1 cellular context compared by ENCODE assay signal in the genomic region with DNA sequence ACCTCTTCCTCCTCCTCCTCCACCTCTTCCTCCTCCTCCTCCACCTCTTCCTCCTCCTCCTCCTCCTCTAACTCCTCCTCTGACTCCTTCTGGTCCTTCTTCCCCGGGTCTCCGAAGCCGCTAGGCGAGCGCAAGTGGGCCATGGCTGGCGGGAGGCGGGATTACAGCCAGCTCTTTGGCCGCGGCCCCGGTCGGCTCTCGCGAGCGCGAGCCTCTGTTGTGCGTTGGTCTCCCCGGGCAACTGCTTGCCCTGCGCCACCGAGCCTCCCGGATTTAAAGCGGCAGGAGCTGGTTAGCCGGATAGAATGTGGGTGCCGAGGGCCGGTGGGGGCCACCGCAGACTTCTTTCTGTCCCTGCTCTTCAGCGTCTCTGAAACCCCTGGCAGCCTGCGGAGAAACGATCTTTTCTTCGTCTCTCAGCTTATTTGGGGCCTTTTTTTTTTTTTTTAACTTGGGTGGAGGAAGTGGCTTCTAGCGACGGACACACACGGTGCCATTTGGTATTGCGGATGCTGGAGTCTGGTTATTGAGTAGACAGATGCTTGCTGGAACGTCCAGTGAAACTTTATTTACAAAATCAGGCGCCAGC.
TF ChIP-seq lines count a peak whose summit lies in the region.

A gene (minus strand): TSS at position 165 of the 589 bp plus-strand sequence. CDS start 22 bp downstream, at position 143.

TF ChIP-seq in K562, 482 proteins besides CTCF, POLR2A, EP300 and RAD21 (continued from another document and continues in another):
- TF ChIP-seq HEY1 (CRISPR knock-in tag; IDR thresholded peaks at IDR 0.05; ENCODE audit: borderline replicate concordance) (no peak), ZNF165 (CRISPR knock-in tag; IDR thresholded peaks at IDR 0.05; ENCODE audit: borderline replicate concordance) (no peak), MEF2A (IDR thresholded peaks at IDR 0.05; ENCODE audit: control insufficient read depth, low read depth, low read length) (no peak), HCFC1 (IDR thresholded peaks at IDR 0.05; ENCODE audit: low read depth, low read length) (no peak), MTF1 (CRISPR knock-in tag; IDR thresholded peaks at IDR 0.05; ENCODE audit: borderline replicate concordance) (no peak), PCBP1 (IDR thresholded peaks at IDR 0.05; ENCODE audit: low read depth, low read length, poor library complexity, severe bottlenecking) (no peak), TEAD4 (IDR thresholded peaks at IDR 0.05; ENCODE audit: low read length) (no peak), TEAD4 (CRISPR knock-in tag; IDR thresholded peaks at IDR 0.05; ENCODE audit: borderline replicate concordance) (no peak), ERF (CRISPR knock-in tag; IDR thresholded peaks at IDR 0.05) (no peak), PTBP1 (IDR thresholded peaks at IDR 0.05; ENCODE audit: low read depth, low read length) (no peak), CXXC5 (CRISPR knock-in tag; IDR thresholded peaks at IDR 0.05) (peak; percentile 71), SAP30 (IDR thresholded peaks at IDR 0.05; ENCODE audit: borderline replicate concordance, insufficient read depth, low read depth, low read length, poor library complexity, severe bottlenecking) (no peak), ETV6 (IDR thresholded peaks at IDR 0.05; ENCODE audit: borderline replicate concordance in 1 of 2, low read depth in 2 of 2, low read length in 1 of 2) (no peak), ETV6 (CRISPR knock-in tag; IDR thresholded peaks at IDR 0.05; ENCODE audit: borderline replicate concordance) (no peak), MECOM (CRISPR knock-in tag; IDR thresholded peaks at IDR 0.05) (no peak), ZNF311 (CRISPR knock-in tag; IDR thresholded peaks at IDR 0.05) (no peak), SREBF2 (CRISPR knock-in tag; IDR thresholded peaks at IDR 0.05) (no peak), GTF2F1 (IDR thresholded peaks at IDR 0.05; ENCODE audit: low read depth, low read length) (no peak), CREM (IDR thresholded peaks at IDR 0.05; ENCODE audit: low read depth) (no peak), ARHGAP35 (IDR thresholded peaks at IDR 0.05; ENCODE audit: partially characterized antibody) (no peak), ZBED1 (IDR thresholded peaks at IDR 0.05) (no peak), NFIX (CRISPR knock-in tag; IDR thresholded peaks at IDR 0.05; ENCODE audit: low read depth) (no peak), ZNF695 (CRISPR knock-in tag; IDR thresholded peaks at IDR 0.05) (no peak), NUFIP1 (IDR thresholded peaks at IDR 0.05; ENCODE audit: partially characterized antibody) (no peak), HNRNPLL (IDR thresholded peaks at IDR 0.05; ENCODE audit: low read depth, low read length, poor library complexity, severe bottlenecking) (no peak), NONO (IDR thresholded peaks at IDR 0.05; ENCODE audit: low read depth in 2 of 2, low read length in 1 of 2) (no peak), CBX8 (IDR thresholded peaks at IDR 0.05; ENCODE audit: borderline replicate concordance, extremely low read depth, low read depth, low read length, poor library complexity, severe bottlenecking) (no peak), NFXL1 (CRISPR knock-in tag; IDR thresholded peaks at IDR 0.05) (no peak), POLR2G (IDR thresholded peaks at IDR 0.05; ENCODE audit: low read depth, low read length) (peak; percentile 80), DMBX1 (CRISPR knock-in tag; IDR thresholded peaks at IDR 0.05; ENCODE audit: borderline replicate concordance) (no peak), RBM22 (IDR thresholded peaks at IDR 0.05; ENCODE audit: low read depth, low read length, poor library complexity, severe bottlenecking) (peak; percentile 90), TAL1 (IDR thresholded peaks at IDR 0.05) (no peak), XRCC5 (IDR thresholded peaks at IDR 0.05; ENCODE audit: low read depth, low read length) (no peak), CC2D1A (IDR thresholded peaks at IDR 0.05) (peak; percentile 56; the same call in 1 of the 2 replicates), U2AF1 (optimal IDR thresholded peaks at IDR 0.05; ENCODE audit: low read depth, low read length) (no peak), KLF13 (tag; IDR thresholded peaks at IDR 0.05; ENCODE audit: borderline replicate concordance, low read depth) (no peak), ZNF699 (CRISPR knock-in tag; IDR thresholded peaks at IDR 0.05; ENCODE audit: insufficient replicate concordance) (no peak), ZNF584 (CRISPR knock-in tag; IDR thresholded peaks at IDR 0.05; ENCODE audit: low read depth) (no peak)
- TF ChIP-seq, protein P1, sequence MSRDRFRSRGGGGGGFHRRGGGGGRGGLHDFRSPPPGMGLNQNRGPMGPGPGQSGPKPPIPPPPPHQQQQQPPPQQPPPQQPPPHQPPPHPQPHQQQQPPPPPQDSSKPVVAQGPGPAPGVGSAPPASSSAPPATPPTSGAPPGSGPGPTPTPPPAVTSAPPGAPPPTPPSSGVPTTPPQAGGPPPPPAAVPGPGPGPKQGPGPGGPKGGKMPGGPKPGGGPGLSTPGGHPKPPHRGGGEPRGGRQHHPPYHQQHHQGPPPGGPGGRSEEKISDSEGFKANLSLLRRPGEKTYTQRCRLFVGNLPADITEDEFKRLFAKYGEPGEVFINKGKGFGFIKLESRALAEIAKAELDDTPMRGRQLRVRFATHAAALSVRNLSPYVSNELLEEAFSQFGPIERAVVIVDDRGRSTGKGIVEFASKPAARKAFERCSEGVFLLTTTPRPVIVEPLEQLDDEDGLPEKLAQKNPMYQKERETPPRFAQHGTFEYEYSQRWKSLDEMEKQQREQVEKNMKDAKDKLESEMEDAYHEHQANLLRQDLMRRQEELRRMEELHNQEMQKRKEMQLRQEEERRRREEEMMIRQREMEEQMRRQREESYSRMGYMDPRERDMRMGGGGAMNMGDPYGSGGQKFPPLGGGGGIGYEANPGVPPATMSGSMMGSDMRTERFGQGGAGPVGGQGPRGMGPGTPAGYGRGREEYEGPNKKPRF (IDR thresholded peaks at IDR 0.05; ENCODE audit: low read depth, low read length) = no peak
- TF ChIP-seq, protein P2, sequence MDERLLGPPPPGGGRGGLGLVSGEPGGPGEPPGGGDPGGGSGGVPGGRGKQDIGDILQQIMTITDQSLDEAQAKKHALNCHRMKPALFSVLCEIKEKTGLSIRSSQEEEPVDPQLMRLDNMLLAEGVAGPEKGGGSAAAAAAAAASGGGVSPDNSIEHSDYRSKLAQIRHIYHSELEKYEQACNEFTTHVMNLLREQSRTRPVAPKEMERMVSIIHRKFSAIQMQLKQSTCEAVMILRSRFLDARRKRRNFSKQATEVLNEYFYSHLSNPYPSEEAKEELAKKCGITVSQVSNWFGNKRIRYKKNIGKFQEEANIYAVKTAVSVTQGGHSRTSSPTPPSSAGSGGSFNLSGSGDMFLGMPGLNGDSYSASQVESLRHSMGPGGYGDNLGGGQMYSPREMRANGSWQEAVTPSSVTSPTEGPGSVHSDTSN (CRISPR knock-in tag; IDR thresholded peaks at IDR 0.05; ENCODE audit: low read depth) = no peak
- TF ChIP-seq, protein P2 (tag; conservative IDR thresholded peaks at IDR 0.05; ENCODE audit: low read depth) = no peak
- TF ChIP-seq, protein P3, sequence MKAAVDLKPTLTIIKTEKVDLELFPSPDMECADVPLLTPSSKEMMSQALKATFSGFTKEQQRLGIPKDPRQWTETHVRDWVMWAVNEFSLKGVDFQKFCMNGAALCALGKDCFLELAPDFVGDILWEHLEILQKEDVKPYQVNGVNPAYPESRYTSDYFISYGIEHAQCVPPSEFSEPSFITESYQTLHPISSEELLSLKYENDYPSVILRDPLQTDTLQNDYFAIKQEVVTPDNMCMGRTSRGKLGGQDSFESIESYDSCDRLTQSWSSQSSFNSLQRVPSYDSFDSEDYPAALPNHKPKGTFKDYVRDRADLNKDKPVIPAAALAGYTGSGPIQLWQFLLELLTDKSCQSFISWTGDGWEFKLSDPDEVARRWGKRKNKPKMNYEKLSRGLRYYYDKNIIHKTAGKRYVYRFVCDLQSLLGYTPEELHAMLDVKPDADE (conservative IDR thresholded peaks at IDR 0.05; ENCODE audit: control insufficient read depth, low read depth, low read length) = no peak
- TF ChIP-seq, protein P4, sequence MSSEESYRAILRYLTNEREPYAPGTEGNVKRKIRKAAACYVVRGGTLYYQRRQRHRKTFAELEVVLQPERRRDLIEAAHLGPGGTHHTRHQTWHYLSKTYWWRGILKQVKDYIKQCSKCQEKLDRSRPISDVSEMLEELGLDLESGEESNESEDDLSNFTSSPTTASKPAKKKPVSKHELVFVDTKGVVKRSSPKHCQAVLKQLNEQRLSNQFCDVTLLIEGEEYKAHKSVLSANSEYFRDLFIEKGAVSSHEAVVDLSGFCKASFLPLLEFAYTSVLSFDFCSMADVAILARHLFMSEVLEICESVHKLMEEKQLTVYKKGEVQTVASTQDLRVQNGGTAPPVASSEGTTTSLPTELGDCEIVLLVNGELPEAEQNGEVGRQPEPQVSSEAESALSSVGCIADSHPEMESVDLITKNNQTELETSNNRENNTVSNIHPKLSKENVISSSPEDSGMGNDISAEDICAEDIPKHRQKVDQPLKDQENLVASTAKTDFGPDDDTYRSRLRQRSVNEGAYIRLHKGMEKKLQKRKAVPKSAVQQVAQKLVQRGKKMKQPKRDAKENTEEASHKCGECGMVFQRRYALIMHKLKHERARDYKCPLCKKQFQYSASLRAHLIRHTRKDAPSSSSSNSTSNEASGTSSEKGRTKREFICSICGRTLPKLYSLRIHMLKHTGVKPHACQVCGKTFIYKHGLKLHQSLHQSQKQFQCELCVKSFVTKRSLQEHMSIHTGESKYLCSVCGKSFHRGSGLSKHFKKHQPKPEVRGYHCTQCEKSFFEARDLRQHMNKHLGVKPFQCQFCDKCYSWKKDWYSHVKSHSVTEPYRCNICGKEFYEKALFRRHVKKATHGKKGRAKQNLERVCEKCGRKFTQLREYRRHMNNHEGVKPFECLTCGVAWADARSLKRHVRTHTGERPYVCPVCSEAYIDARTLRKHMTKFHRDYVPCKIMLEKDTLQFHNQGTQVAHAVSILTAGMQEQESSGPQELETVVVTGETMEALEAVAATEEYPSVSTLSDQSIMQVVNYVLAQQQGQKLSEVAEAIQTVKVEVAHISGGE (CRISPR knock-in tag; IDR thresholded peaks at IDR 0.05) = no peak
- TF ChIP-seq, protein P5, sequence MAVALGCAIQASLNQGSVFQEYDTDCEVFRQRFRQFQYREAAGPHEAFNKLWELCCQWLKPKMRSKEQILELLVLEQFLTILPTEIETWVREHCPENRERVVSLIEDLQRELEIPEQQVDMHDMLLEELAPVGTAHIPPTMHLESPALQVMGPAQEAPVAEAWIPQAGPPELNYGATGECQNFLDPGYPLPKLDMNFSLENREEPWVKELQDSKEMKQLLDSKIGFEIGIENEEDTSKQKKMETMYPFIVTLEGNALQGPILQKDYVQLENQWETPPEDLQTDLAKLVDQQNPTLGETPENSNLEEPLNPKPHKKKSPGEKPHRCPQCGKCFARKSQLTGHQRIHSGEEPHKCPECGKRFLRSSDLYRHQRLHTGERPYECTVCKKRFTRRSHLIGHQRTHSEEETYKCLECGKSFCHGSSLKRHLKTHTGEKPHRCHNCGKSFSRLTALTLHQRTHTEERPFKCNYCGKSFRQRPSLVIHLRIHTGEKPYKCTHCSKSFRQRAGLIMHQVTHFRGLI (CRISPR knock-in tag; IDR thresholded peaks at IDR 0.05) = no peak
- TF ChIP-seq, protein P6, sequence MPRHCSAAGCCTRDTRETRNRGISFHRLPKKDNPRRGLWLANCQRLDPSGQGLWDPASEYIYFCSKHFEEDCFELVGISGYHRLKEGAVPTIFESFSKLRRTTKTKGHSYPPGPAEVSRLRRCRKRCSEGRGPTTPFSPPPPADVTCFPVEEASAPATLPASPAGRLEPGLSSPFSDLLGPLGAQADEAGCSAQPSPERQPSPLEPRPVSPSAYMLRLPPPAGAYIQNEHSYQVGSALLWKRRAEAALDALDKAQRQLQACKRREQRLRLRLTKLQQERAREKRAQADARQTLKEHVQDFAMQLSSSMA (CRISPR knock-in tag; IDR thresholded peaks at IDR 0.05) = no peak
- TF ChIP-seq, protein P7, sequence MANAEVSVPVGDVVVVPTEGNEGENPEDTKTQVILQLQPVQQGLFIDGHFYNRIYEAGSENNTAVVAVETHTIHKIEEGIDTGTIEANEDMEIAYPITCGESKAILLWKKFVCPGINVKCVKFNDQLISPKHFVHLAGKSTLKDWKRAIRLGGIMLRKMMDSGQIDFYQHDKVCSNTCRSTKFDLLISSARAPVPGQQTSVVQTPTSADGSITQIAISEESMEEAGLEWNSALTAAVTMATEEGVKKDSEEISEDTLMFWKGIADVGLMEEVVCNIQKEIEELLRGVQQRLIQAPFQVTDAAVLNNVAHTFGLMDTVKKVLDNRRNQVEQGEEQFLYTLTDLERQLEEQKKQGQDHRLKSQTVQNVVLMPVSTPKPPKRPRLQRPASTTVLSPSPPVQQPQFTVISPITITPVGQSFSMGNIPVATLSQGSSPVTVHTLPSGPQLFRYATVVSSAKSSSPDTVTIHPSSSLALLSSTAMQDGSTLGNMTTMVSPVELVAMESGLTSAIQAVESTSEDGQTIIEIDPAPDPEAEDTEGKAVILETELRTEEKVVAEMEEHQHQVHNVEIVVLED (CRISPR knock-in tag; IDR thresholded peaks at IDR 0.05) = no peak
- TF ChIP-seq, protein P8, sequence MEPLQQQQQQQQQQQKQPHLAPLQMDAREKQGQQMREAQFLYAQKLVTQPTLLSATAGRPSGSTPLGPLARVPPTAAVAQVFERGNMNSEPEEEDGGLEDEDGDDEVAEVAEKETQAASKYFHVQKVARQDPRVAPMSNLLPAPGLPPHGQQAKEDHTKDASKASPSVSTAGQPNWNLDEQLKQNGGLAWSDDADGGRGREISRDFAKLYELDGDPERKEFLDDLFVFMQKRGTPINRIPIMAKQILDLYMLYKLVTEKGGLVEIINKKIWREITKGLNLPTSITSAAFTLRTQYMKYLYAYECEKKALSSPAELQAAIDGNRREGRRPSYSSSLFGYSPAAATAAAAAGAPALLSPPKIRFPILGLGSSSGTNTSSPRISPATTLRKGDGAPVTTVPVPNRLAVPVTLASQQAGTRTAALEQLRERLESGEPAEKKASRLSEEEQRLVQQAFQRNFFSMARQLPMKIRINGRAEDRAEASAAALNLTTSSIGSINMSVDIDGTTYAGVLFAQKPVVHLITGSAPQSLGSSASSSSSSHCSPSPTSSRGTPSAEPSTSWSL (CRISPR knock-in tag; IDR thresholded peaks at IDR 0.05; ENCODE audit: borderline replicate concordance) = no peak
- TF ChIP-seq, protein P9, sequence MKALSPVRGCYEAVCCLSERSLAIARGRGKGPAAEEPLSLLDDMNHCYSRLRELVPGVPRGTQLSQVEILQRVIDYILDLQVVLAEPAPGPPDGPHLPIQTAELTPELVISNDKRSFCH (CRISPR knock-in tag; IDR thresholded peaks at IDR 0.05) = no peak
- TF ChIP-seq, protein P9 (tag; IDR thresholded peaks at IDR 0.05) = no peak
- TF ChIP-seq, protein P10, sequence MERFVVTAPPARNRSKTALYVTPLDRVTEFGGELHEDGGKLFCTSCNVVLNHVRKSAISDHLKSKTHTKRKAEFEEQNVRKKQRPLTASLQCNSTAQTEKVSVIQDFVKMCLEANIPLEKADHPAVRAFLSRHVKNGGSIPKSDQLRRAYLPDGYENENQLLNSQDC (CRISPR knock-in tag; IDR thresholded peaks at IDR 0.05) = no peak
